In genomic region chr11:93348931-93349330, GRCh38 we compare ENCODE assay signal across 27 cellular contexts. TPM values are rescaled to one million over a fixed set of nuclear protein-coding genes. Genes with fewer than 3 reads are reported as not detected.
DNase-seq lines count a peak whose midpoint lies in the region; ATAC-seq and TF ChIP-seq lines count a peak whose summit lies in the region.
"Had no signal": no experiment of that assay in that cellular context is flagged by ENCODE, and none has a peak within 500 bp of the region (broad histone marks: within the 10 kb centered on the region; RNA-seq: fewer than 3 reads in every experiment).

No MANE protein-coding gene starts in this region.

- H3K4me1 ChIP-seq in H9 (ENCODE audit: insufficient read depth, low read length) (peaks cover 4% of the 10 kb centered on the region; the same call in 1 of the 2 replicates), NT2/D1 (ENCODE audit: insufficient read depth, insufficient read length) (no peaks in the 10 kb centered on the region), iPS-20b (ENCODE audit: insufficient read depth, low read length) (peaks cover 18% of the 10 kb centered on the region)
- H3K4me1 ChIP-seq: A549; BLaER1 treated with 17β-estradiol and CSF1 and Interleukin-3, amounts not matched to agents 10 nM and 100 nM had no signal

- in situ Hi-C loops in G401 (cut with HindIII; ENCODE audit: low sequenced_read_pairs): no loop called here

- no peak overlapping the region for H3T11ph ChIP-seq in H9 (ENCODE audit: low read length)

- no peak overlapping the region for H2AFZ ChIP-seq in H9 (ENCODE audit: low read length)

- no peak overlapping the region for H2BK20ac ChIP-seq in H9 (ENCODE audit: low read depth, low read length, poor library complexity, severe bottlenecking)

- H3K79me2 ChIP-seq in H9 (ENCODE audit: insufficient read depth, low read length): no peaks in the 10 kb centered on the region

- no peak overlapping the region for H4K91ac ChIP-seq in H9 (ENCODE audit: insufficient read length, low read depth, low read length)

- no peak overlapping the region for H3K14ac ChIP-seq in H9 (ENCODE audit: insufficient read depth, low read length)

- no peaks in the 10 kb centered on the region; the same call in 1 of the 2 replicates for H3K27me3 Mint-ChIP-seq in H9 (ENCODE audit: low read depth)

- H3K27ac Mint-ChIP-seq in H9: peak overlapping the region in 2 of 3 experiments; percentile 31 to 81; a peak in 3 of 7 replicates
- H3K27ac Mint-ChIP-seq: CD4-positive, alpha-beta T cell; T-helper 17 cell had no signal

- ATAC-seq in omental fat pad (ENCODE audit: low FRiP score): no peak
- ATAC-seq: A549, T-helper 17 cell had no signal

- H3K9me3 ChIP-seq in H9 (ENCODE audit: control insufficient read depth, low read depth, low read length): no peaks in the 10 kb centered on the region
- peaks cover 12% of the 10 kb centered on the region; the same call in 1 of the 2 replicates for H3K9me3 ChIP-seq in NT2/D1 (ENCODE audit: insufficient read depth, low read length)
- peaks cover 10% of the 10 kb centered on the region for H3K9me3 ChIP-seq in iPS-20b (ENCODE audit: insufficient read depth, low read depth, low read length)
- no peaks in the 10 kb centered on the region for H3K9me3 ChIP-seq in WERI-Rb-1 (ENCODE audit: severe bottlenecking)
- H3K9me3 ChIP-seq: A549, SK-N-SH had no signal

- no peak overlapping the region for H3K56ac ChIP-seq in H9 (ENCODE audit: insufficient read length, low read depth, low read length)

- DNase-seq in COR-L47 (lab: John Stamatoyannopoulos, UW) (peak; percentile 19), H9 (no peak), NT2/D1 (ENCODE audit: low read depth, low spot score) (peak; percentile 38), WERI-Rb-1 (no peak), omental fat pad (ENCODE audit: low spot score) (no peak), G401 (ENCODE audit: low spot score) (no peak)
- DNase-seq: AML-193; CD4-positive, alpha-beta T cell; EL; GF-D8; KBM-7; MV-4-11; NCI-H1105; NCI-H1436 treated with DMSO at 0.1 percent for 48 hours; NCI-H187 treated with DMSO at 0.1 percent for 48 hours; NCI-H2171; NCI-H226; NCI-H510A; NCI-H82; SK-N-SH; T-helper 17 cell had no signal

- H3K4me3 ChIP-seq in NT2/D1 (ENCODE audit: insufficient read length, low read depth) (no peak overlapping the region), iPS-20b (ENCODE audit: low read length) (peak overlapping the region; percentile 53), WERI-Rb-1 (ENCODE audit: low read depth, low read length) (no peak overlapping the region)
- H3K4me3 ChIP-seq: A549; BLaER1 treated with 17β-estradiol and CSF1 and Interleukin-3, amounts not matched to agents 10 nM and 100 nM had no signal

- no peak overlapping the region for H4K8ac ChIP-seq in H9 (replicated peaks; ENCODE audit: insufficient read length, low read depth, low read length)

- H4K5ac ChIP-seq in H9 (ENCODE audit: insufficient read length, low read depth, low read length): no peak overlapping the region

- H3K36me3 Mint-ChIP-seq in H9 (ENCODE audit: insufficient read depth in 1 of 3, low read depth in 3 of 3): peaks cover 14 to 36% (median 19%) of the 10 kb centered on the region in 3 experiments

- H2BK12ac ChIP-seq in H9 (ENCODE audit: insufficient read length, low read depth, low read length): no peak overlapping the region

- H2BK15ac ChIP-seq in H9 (ENCODE audit: low read depth, low read length): no peak overlapping the region

- no peak overlapping the region for H3K4ac ChIP-seq in H9 (ENCODE audit: low read depth, low read length)

- no peak overlapping the region for H2BK5ac ChIP-seq in H9 (ENCODE audit: insufficient read length, low read length)

- no peaks in the 10 kb centered on the region for H3K23me2 ChIP-seq in H9 (ENCODE audit: insufficient read length, low read depth, low read length, poor library complexity, severe bottlenecking)

- H3K36me3 ChIP-seq in NT2/D1 (ENCODE audit: insufficient read depth, insufficient read length, low read length) (no peaks in the 10 kb centered on the region), iPS-20b (ENCODE audit: insufficient read depth, low read depth, low read length) (no peaks in the 10 kb centered on the region), WERI-Rb-1 (no peaks in the 10 kb centered on the region)
- H3K36me3 ChIP-seq: BLaER1 treated with 17β-estradiol and CSF1 and Interleukin-3, amounts not matched to agents 10 nM and 100 nM had no signal

- no CpG with 5 or more reads among the region's 2 CpGs for WGBS in H9 (ENCODE audit: extremely low coverage, insufficient read length, low lambda C conversion rate)

- H4K20me1 ChIP-seq in H9 (ENCODE audit: control insufficient read depth, insufficient read depth, insufficient read length): no peaks in the 10 kb centered on the region
- H4K20me1 ChIP-seq: BLaER1 treated with 17β-estradiol and CSF1 and Interleukin-3, amounts not matched to agents 10 nM and 100 nM had no signal

- H2AK5ac ChIP-seq in H9 (ENCODE audit: insufficient read length, low read length): no peak overlapping the region

- no peak overlapping the region for H3K23ac ChIP-seq in H9 (ENCODE audit: insufficient read length, low read depth, low read length)

- H3K9me3 Mint-ChIP-seq in H9: peaks cover 22 to 23% of the 10 kb centered on the region in 2 experiments

- TF ChIP-seq CTCF in H9 (conservative IDR thresholded peaks at IDR 0.05) (no peak), WERI-Rb-1 (IDR thresholded peaks at IDR 0.05; ENCODE audit: low read depth, low read length) (no peak), omental fat pad (IDR thresholded peaks at IDR 0.05) (no peak)

- H2BK120ac ChIP-seq in H9 (ENCODE audit: low read depth, low read length, poor library complexity, severe bottlenecking): no peak overlapping the region

- no peak overlapping the region for H3K18ac ChIP-seq in H9 (ENCODE audit: insufficient read length, low read depth, low read length)

- H3K27ac ChIP-seq in H9 (ENCODE audit: insufficient read length, low read depth, low read length) (no peak overlapping the region), iPS-20b (ENCODE audit: low read length) (peak overlapping the region; percentile 26), WERI-Rb-1 (no peak overlapping the region)
- H3K27ac ChIP-seq: A549; BLaER1 treated with 17β-estradiol and CSF1 and Interleukin-3, amounts not matched to agents 10 nM and 100 nM had no signal

- no peak overlapping the region for H3K9ac ChIP-seq in H9 (ENCODE audit: extremely low read depth, insufficient read length, low read length)
- H3K9ac ChIP-seq in NT2/D1 (ENCODE audit: insufficient read length, low read depth): no peak overlapping the region
- H3K9ac ChIP-seq in iPS-20b (ENCODE audit: low read depth, low read length): no peak overlapping the region
- H3K9ac ChIP-seq: BLaER1 treated with 17β-estradiol and CSF1 and Interleukin-3, amounts not matched to agents 10 nM and 100 nM; SK-N-SH had no signal

- no peaks in the 10 kb centered on the region for H3K79me1 ChIP-seq in H9 (ENCODE audit: insufficient read depth, low read depth, low read length, poor library complexity, severe bottlenecking)

- H3K27me3 ChIP-seq in H9 (ENCODE audit: insufficient read depth, low read length): no peaks in the 10 kb centered on the region
- no peaks in the 10 kb centered on the region for H3K27me3 ChIP-seq in NT2/D1 (ENCODE audit: insufficient read depth, insufficient read length)
- H3K27me3 ChIP-seq in iPS-20b (ENCODE audit: insufficient read depth, low read length): no peaks in the 10 kb centered on the region
- H3K27me3 ChIP-seq in WERI-Rb-1 (ENCODE audit: insufficient read depth, low read depth, severe bottlenecking): no peaks in the 10 kb centered on the region
- H3K27me3 ChIP-seq: BLaER1 treated with 17β-estradiol and CSF1 and Interleukin-3, amounts not matched to agents 10 nM and 100 nM had no signal

- 0 out of 5 replicates have a peak overlapping the region, but pooled peaks of 1 of the 2 experiments have one; percentile 16 for H3K4me3 Mint-ChIP-seq in H9
- H3K4me3 Mint-ChIP-seq: CD4-positive, alpha-beta T cell; T-helper 17 cell had no signal

- peaks cover 22 to 30% of the 10 kb centered on the region in 2 experiments for H3K4me1 Mint-ChIP-seq in H9

- peak overlapping the region; percentile 51 for H3K4me2 ChIP-seq in H9 (ENCODE audit: insufficient read depth, insufficient read length, low read length)
- H3K4me2 ChIP-seq: A549; BLaER1 treated with 17β-estradiol and CSF1 and Interleukin-3, amounts not matched to agents 10 nM and 100 nM; SK-N-SH had no signal

RNA-seq across cellular contexts. Expression of gene DEUP1, which starts 18.4 kb away (rescaled TPM):
- total RNA-seq in H9 (2021): 0.22 TPM in 1 of 2 replicates, not detected in the other
- total RNA-seq in omental fat pad: not detected
- not detected in 2 replicates for total RNA-seq in G401 (2014; rRNA removed; shearing (Covaris generic))
- total RNA-seq: CD4-positive, alpha-beta T cell; HT1080; LHCN-M2; MCF 10A; T-helper 17 cell had no signal

Comparison
In these comparisons a context has a peak if more than half of its experiments do, and no peak if none do; other contexts are left out.
1. DNase-seq: peak in COR-L47 (single experiment) and NT2/D1 (single experiment); none in H9 (single experiment), WERI-Rb-1 (single experiment), omental fat pad (single experiment) and G401 (single experiment).